13 cellular contexts compared by ENCODE assay signal in the genomic region with DNA sequence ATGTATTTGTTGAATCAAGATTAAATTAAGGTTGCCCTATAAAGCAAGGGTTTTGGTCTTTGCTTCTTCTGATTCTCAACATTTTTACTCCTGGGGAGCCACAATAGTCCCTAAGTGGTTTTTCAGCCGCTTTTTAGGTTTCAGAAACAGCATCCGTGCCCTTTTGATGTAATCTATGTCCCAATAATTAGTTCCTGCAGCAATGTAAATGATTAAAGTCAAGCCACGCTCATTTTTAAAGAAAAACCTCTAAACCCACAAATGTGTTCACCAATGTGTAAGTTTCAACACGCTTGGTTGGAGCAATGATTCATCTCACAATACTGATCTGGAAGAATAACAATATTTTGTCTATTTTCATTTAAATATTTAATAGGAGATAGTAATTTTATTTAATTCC. TPM values are rescaled to one million over a fixed set of nuclear protein-coding genes. Genes with fewer than 3 reads are reported as not detected.
DNase-seq lines count a peak whose midpoint lies in the region; ATAC-seq and TF ChIP-seq lines count a peak whose summit lies in the region.
"Had no signal": no experiment of that assay in that cellular context is flagged by ENCODE, and none has a peak within 500 bp of the region (broad histone marks: within the 10 kb centered on the region; RNA-seq: fewer than 3 reads in every experiment).

No MANE protein-coding gene starts in this region.

- intact Hi-C loops in activated CD4-positive, alpha-beta memory T cell treated with anti-CD3 and anti-CD28 coated beads for 36 hours (cut with micrococcal nuclease): loop anchor here (1.0 to 5.0 kb wide), 2 partner anchors 8 to 489 kb away; no protein-coding TSS in a partner anchor
- intact Hi-C loops in transverse colon (cut with DNase I; ENCODE audit: low total_unique reads) (no loop called here), body of pancreas (cut with DNase I) (no loop called here)

- H3K9me3 ChIP-seq in transverse colon (no peaks in the 10 kb centered on the region), body of pancreas (no peaks in the 10 kb centered on the region)

- WGBS in transverse colon (ENCODE audit: low coverage in 1 of 2), 2 donors: 76% methylated on average over 4 of the region's 4 CpGs
- WGBS in body of pancreas, 2 donors: 77 to 88% methylated on average over 4 of the region's 4 CpGs

- peak overlapping the region; percentile 94 for H3K4me3 Mint-ChIP-seq in activated naive CD4-positive, alpha-beta T cell treated with anti-CD3 and anti-CD28 coated beads, Interleukin-2, amount 50 U/mL, for 24 hours
- H3K4me3 Mint-ChIP-seq in activated CD4-positive, alpha-beta memory T cell treated with anti-CD3 and anti-CD28 coated beads for 36 hours: peak overlapping the region; percentile 77

- peaks cover 6% of the 10 kb centered on the region for H3K36me3 ChIP-seq in kidney epithelial cell (ENCODE audit: control insufficient read depth, insufficient read depth, low read length)
- no peaks in the 10 kb centered on the region for H3K36me3 ChIP-seq in transverse colon
- no peaks in the 10 kb centered on the region for H3K36me3 ChIP-seq in body of pancreas (replicated peaks in 1 of 2; ENCODE audit: insufficient read depth in 1 of 2, low read depth in 2 of 2)

- ATAC-seq in body of pancreas (no peak), HG03196 (IDR thresholded peaks at IDR 0.05; ENCODE audit: unreplicated experiment) (no peak)

- peaks cover 6 to 21% (median 13%) of the 10 kb centered on the region in 4 donors for H3K4me1 ChIP-seq in transverse colon
- H3K4me1 ChIP-seq in body of pancreas: peaks cover 9% of the 10 kb centered on the region

- H3K27ac Mint-ChIP-seq in activated naive CD4-positive, alpha-beta T cell treated with anti-CD3 and anti-CD28 coated beads, Interleukin-2, amount 50 U/mL, for 24 hours: peak overlapping the region; percentile 99
- peak overlapping the region; percentile 97 for H3K27ac Mint-ChIP-seq in activated CD4-positive, alpha-beta memory T cell treated with anti-CD3 and anti-CD28 coated beads for 36 hours

- H3K27ac ChIP-seq in transverse colon: peak overlapping the region; percentile 26 to 86 (median 35)
- no peak overlapping the region for H3K27ac ChIP-seq in body of pancreas
- H3K27ac ChIP-seq: RWPE1 had no signal

- in situ Hi-C loops in transverse colon (cut with MboI; ENCODE audit: low pct_ligation_motif_present in 1 of 4, low pct_unique_long_range_greater_than_20kb in 1 of 4, low sequenced_read_pairs in 3 of 4): loop anchor here in 3 of 4 donors (10.0 to 25.0 kb wide), 3 partner anchors 204 to 504 kb away; no protein-coding TSS in a partner anchor

- CTCF ChIA-PET in activated CD4-positive, alpha-beta memory T cell treated with anti-CD3 and anti-CD28 coated beads for 36 hours (lab: Charles Lee): no interaction called here

- peaks cover 74% of the 10 kb centered on the region for H3K4me1 Mint-ChIP-seq in activated naive CD4-positive, alpha-beta T cell treated with anti-CD3 and anti-CD28 coated beads, Interleukin-2, amount 50 U/mL, for 24 hours
- peaks cover 66% of the 10 kb centered on the region for H3K4me1 Mint-ChIP-seq in activated CD4-positive, alpha-beta memory T cell treated with anti-CD3 and anti-CD28 coated beads for 36 hours (ENCODE audit: low read depth)

- H3K9me3 Mint-ChIP-seq in activated naive CD4-positive, alpha-beta T cell treated with anti-CD3 and anti-CD28 coated beads, Interleukin-2, amount 50 U/mL, for 24 hours: no peaks in the 10 kb centered on the region
- H3K9me3 Mint-ChIP-seq in activated CD4-positive, alpha-beta memory T cell treated with anti-CD3 and anti-CD28 coated beads for 36 hours: no peaks in the 10 kb centered on the region
- H3K9me3 Mint-ChIP-seq: neural crest cell had no signal

- TF ChIP-seq POLR2A in transverse colon (IDR thresholded peaks at IDR 0.05): no peak
- no peak for TF ChIP-seq POLR2A in body of pancreas (IDR thresholded peaks at IDR 0.05)

- DNase-seq in activated naive CD4-positive, alpha-beta T cell (lab: John Stamatoyannopoulos, UW): no peak
- DNase-seq in activated CD4-positive, alpha-beta memory T cell treated with anti-CD3 and anti-CD28 coated beads for 36 hours: no peak
- DNase-seq in kidney epithelial cell (ENCODE audit: low read depth) (no peak), transverse colon (no peak), NCI-H345 treated with DMSO at 0.1 percent for 48 hours (lab: John Stamatoyannopoulos, UW; ENCODE audit: unreplicated experiment) (no peak), body of pancreas (no peak)
- DNase-seq: cortex of kidney; NCI-H345; stimulated activated CD8-positive, alpha-beta memory T cell treated with anti-CD3 and anti-CD28 coated beads, Interleukin-4, amount 100 ng/mL, for 48 hours had no signal

- no peaks in the 10 kb centered on the region for H3K27me3 ChIP-seq in kidney epithelial cell (ENCODE audit: control insufficient read depth, insufficient read depth, low read length)
- H3K27me3 ChIP-seq in transverse colon: peaks cover 28% of the 10 kb centered on the region
- no peaks in the 10 kb centered on the region for H3K27me3 ChIP-seq in body of pancreas

- H3K27me3 Mint-ChIP-seq in activated naive CD4-positive, alpha-beta T cell treated with anti-CD3 and anti-CD28 coated beads, Interleukin-2, amount 50 U/mL, for 24 hours: no peaks in the 10 kb centered on the region
- no peaks in the 10 kb centered on the region for H3K27me3 Mint-ChIP-seq in activated CD4-positive, alpha-beta memory T cell treated with anti-CD3 and anti-CD28 coated beads for 36 hours

- H3K36me3 Mint-ChIP-seq in activated naive CD4-positive, alpha-beta T cell treated with anti-CD3 and anti-CD28 coated beads, Interleukin-2, amount 50 U/mL, for 24 hours: peaks cover 6% of the 10 kb centered on the region
- H3K36me3 Mint-ChIP-seq in activated CD4-positive, alpha-beta memory T cell treated with anti-CD3 and anti-CD28 coated beads for 36 hours: peaks cover 42% of the 10 kb centered on the region

- peak overlapping the region; percentile 100 for H3K4me3 ChIP-seq in kidney epithelial cell (ENCODE audit: low read depth, low read length)
- no peak overlapping the region for H3K4me3 ChIP-seq in transverse colon
- H3K4me3 ChIP-seq in body of pancreas: no peak overlapping the region

- POLR2A ChIA-PET in activated CD4-positive, alpha-beta memory T cell treated with anti-CD3 and anti-CD28 coated beads for 36 hours (lab: Charles Lee): interaction anchor here (0.7 to 3.1 kb wide), 5 partner anchors 13 to 202 kb away, joined by 3 to 11 read pairs (median 3); no protein-coding TSS in a partner anchor

- TF ChIP-seq EP300 in transverse colon (IDR thresholded peaks at IDR 0.05; ENCODE audit: low read depth): no peak

- TF ChIP-seq CTCF in kidney epithelial cell (IDR thresholded peaks at IDR 0.05; ENCODE audit: insufficient read depth, low read length, poor library complexity, severe bottlenecking) (no peak), transverse colon (IDR thresholded peaks at IDR 0.05) (no peak), body of pancreas (IDR thresholded peaks at IDR 0.05) (no peak)

RNA-seq across cellular contexts. Expression of gene ARL4C, which starts 5.6 kb away (rescaled TPM):
- total RNA-seq in activated CD4-positive, alpha-beta memory T cell treated with anti-CD3 and anti-CD28 coated beads for 36 hours: 10 to 100 TPM; 44.4 to 44.7 TPM
- total RNA-seq in kidney epithelial cell: 115 and 120 TPM in 2 replicates
- 10 to 100 TPM in 1 of 4 donors, 1 to 10 TPM in 3; 3.8 to 11.9 (median 5.3) TPM for total RNA-seq in transverse colon
- total RNA-seq in body of pancreas: 1 to 10 TPM; 6.6 to 7.8 TPM

Comparison
In these comparisons a context has a peak if more than half of its experiments do, and no peak if none do; other contexts are left out.
1. H3K27ac ChIP-seq: peak in transverse colon (4 of 4); none in body of pancreas (0 of 4).